Comparison of ENCODE assay signal across 25 cellular contexts in the genomic region with DNA sequence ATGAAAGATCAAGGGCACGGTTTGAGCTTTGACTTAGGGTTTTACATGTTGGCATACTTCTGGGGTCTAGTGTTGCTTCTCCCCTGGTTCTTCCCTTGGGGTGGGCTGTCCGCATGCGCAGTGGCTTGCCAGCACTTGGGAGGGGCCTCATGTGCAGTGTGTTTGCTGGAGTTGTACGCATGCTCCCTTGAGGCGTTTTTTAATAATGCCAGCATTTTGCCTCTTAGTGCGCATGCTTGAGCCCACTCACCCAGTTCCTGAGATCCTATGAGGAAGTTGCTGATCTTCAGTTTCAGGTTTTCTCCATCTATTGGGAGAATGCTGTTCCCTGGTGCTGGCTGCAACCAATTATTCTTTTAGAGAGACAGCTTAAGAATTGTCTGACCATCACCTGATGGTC.
"Had no signal": no experiment of that assay in that cellular context is flagged by ENCODE, and none has a peak within 500 bp of the region (broad histone marks: within the 10 kb centered on the region; RNA-seq: fewer than 3 reads in every experiment).

No MANE protein-coding gene starts in this region.

- DNase-seq: activated CD4-positive, alpha-beta memory T cell treated with anti-CD3 and anti-CD28 coated beads for 36 hours; activated CD4-positive, alpha-beta T cell treated with anti-CD3 and anti-CD28 coated beads, Interleukin-2, amount 10 ng/mL, durations not matched to agents 7 days and 5 days; activated CD4-positive, CD25-positive, alpha-beta regulatory T cell; activated CD8-positive, alpha-beta memory T cell treated with anti-CD3 and anti-CD28 coated beads for 24 hours; activated effector memory CD4-positive, alpha-beta T cell treated with anti-CD3 and anti-CD28 coated beads, Interleukin-2, amount 50 U/mL, for 16 hours; activated naive CD4-positive, alpha-beta T cell treated with anti-CD3 and anti-CD28 coated beads for 36 hours; activated T-cell treated with anti-CD3 and anti-CD28 coated beads, Interleukin-2, amount 50 U/mL, for 4 hours; brain microvascular endothelial cell; MM.1S; NCI-H1105 treated with DMSO at 0.1 percent for 48 hours; NCI-H146; NCI-H187 treated with DMSO at 0.1 percent for 48 hours; NCI-H2081 treated with DMSO at 0.1 percent for 48 hours; NCI-H2171 treated with DMSO at 0.1 percent for 48 hours; NCI-H226; NCI-H526; NCI-H82; PC-3; SJCRH30; T-helper 2 cell; T1000 had no signal

- H3K4me1 Mint-ChIP-seq: activated CD4-positive, alpha-beta T cell treated with anti-CD3 and anti-CD28 coated beads, Interleukin-2, amount 10 ng/mL, durations not matched to agents 7 days and 5 days had no signal

- H3K36me3 ChIP-seq: brain microvascular endothelial cell, cardiac muscle cell, SJCRH30 had no signal

- H3K4me1 ChIP-seq: SJCRH30 had no signal

- ATAC-seq: activated T-cell treated with anti-CD3 and anti-CD28 coated beads, Interleukin-2, amount 50 U/mL, for 4 hours; PC-3; SK-N-SH treated with all-trans-retinoic acid at 6 μM for 48 hours had no signal

- H3K4me3 ChIP-seq: cardiac muscle cell, SJCRH30 had no signal

- H3K27me3 ChIP-seq: brain microvascular endothelial cell, cardiac muscle cell, SJCRH30 had no signal

- H3K4me3 Mint-ChIP-seq: activated CD4-positive, alpha-beta memory T cell treated with anti-CD3 and anti-CD28 coated beads for 36 hours; activated CD4-positive, alpha-beta T cell treated with anti-CD3 and anti-CD28 coated beads, Interleukin-2, amount 10 ng/mL, durations not matched to agents 7 days and 5 days; activated naive CD4-positive, alpha-beta T cell treated with anti-CD3 and anti-CD28 coated beads for 36 hours; activated naive CD8-positive, alpha-beta T cell; activated T-cell treated with anti-CD3 and anti-CD28 coated beads, Interleukin-2, amount 50 U/mL, for 4 hours had no signal

- H3K9me3 Mint-ChIP-seq: activated CD4-positive, alpha-beta memory T cell treated with anti-CD3 and anti-CD28 coated beads for 36 hours; activated CD4-positive, alpha-beta T cell treated with anti-CD3 and anti-CD28 coated beads, Interleukin-2, amount 10 ng/mL, durations not matched to agents 7 days and 5 days; activated naive CD4-positive, alpha-beta T cell treated with anti-CD3 and anti-CD28 coated beads for 36 hours; activated T-cell treated with anti-CD3 and anti-CD28 coated beads, Interleukin-2, amount 50 U/mL, for 4 hours had no signal

- H3K36me3 Mint-ChIP-seq: activated CD4-positive, alpha-beta memory T cell treated with anti-CD3 and anti-CD28 coated beads for 36 hours; activated naive CD8-positive, alpha-beta T cell had no signal

- H3K27ac Mint-ChIP-seq: activated CD4-positive, alpha-beta memory T cell treated with anti-CD3 and anti-CD28 coated beads for 36 hours; activated CD4-positive, alpha-beta T cell treated with anti-CD3 and anti-CD28 coated beads, Interleukin-2, amount 10 ng/mL, durations not matched to agents 7 days and 5 days; activated naive CD4-positive, alpha-beta T cell treated with anti-CD3 and anti-CD28 coated beads for 36 hours; activated naive CD8-positive, alpha-beta T cell had no signal

- H3K27ac ChIP-seq: brain microvascular endothelial cell, cardiac muscle cell, SJCRH30, VCaP had no signal
